In the genomic region with DNA sequence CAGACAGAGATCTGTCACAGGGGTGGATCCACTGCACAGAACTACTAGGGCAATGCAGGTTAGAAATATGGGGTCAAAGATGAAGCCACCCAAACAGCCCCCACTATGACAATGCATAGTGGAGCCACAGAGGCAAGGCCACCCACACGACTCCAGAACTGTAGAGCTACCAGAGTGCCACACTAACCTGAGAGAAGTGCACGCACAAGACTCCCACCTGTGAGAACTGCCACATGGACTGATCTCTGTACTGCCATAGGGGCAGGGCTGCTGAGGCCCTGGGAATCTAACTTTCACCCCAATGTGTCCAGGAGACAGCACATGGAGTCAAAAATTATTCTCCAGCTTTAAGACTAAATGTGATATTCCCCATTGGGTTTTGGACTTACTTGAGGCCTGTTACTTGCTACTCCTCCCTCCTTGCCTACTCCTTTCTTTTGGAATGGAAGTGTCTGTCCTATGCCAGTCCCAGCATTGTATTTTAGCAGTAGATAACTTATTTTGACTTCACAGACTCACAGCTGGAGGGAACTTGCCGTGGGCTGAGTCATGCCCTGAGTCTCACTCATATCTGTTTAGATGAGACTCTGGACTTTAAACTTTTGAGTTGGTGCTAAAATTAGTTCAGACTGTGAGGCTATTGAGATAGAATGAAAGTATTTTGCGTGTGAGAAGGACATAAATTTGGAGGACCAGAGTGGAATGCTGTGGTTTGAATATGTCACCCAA, we compare ENCODE assay signal across 16 cellular contexts.
A peak's percentile ranks its signal among the peaks of the same experiment; 100 is the strongest.
DNase-seq lines count a peak whose midpoint lies in the region; ATAC-seq, FAIRE-seq and TF ChIP-seq lines count a peak whose summit lies in the region.
"Had no signal": no experiment of that assay in that cellular context is flagged by ENCODE, and none has a peak within 500 bp of the region (broad histone marks: within the 10 kb centered on the region; RNA-seq: fewer than 3 reads in every experiment).

No MANE protein-coding gene starts in this region.

- H3K4me1 ChIP-seq in osteoblast (ENCODE audit: insufficient read depth, low read length): peaks cover 30% of the 10 kb centered on the region
- H3K4me1 ChIP-seq: parathyroid adenoma had no signal

- no peak for FAIRE-seq in D721Med (lab: Jason Lieb, UNC)
- FAIRE-seq: endometrium, kidney had no signal

- no peak overlapping the region for H3K4me3 ChIP-seq in osteoblast (ENCODE audit: insufficient read depth, low read length)
- H3K4me3 ChIP-seq: PC-9 had no signal

- no peaks in the 10 kb centered on the region for H3K79me2 ChIP-seq in osteoblast (ENCODE audit: insufficient read depth, low read length)
- H3K79me2 ChIP-seq: parathyroid adenoma had no signal

- no peaks in the 10 kb centered on the region for H3K27me3 ChIP-seq in osteoblast (ENCODE audit: insufficient read depth, low read length)

- TF ChIP-seq CTCF in osteoblast (IDR thresholded peaks at IDR 0.05; ENCODE audit: extremely low read depth, low read depth, low read length) (no peak), D721Med (IDR thresholded peaks at IDR 0.05; ENCODE audit: insufficient read depth, missing control alignments) (no peak)

- peak; percentile 82 for ATAC-seq in GM19324 (IDR thresholded peaks at IDR 0.05; ENCODE audit: low FRiP score, unreplicated experiment)
- ATAC-seq in HG03439 (IDR thresholded peaks at IDR 0.05; ENCODE audit: unreplicated experiment): peak; percentile 79
- ATAC-seq in GM21737 (IDR thresholded peaks at IDR 0.05; ENCODE audit: unreplicated experiment): no peak
- ATAC-seq: activated CD4-positive, CD25-positive, alpha-beta regulatory T cell treated with anti-CD3 and anti-CD28 coated beads, Interleukin-2, amount 50 U/mL, for 24 hours had no signal

- peaks cover 4% of the 10 kb centered on the region for H3K36me3 ChIP-seq in osteoblast (ENCODE audit: insufficient read depth, low read length)

- peak; percentile 65 for DNase-seq in amniotic epithelial cell (ENCODE audit: low read depth)
- DNase-seq in osteoblast (ENCODE audit: insufficient read length, low spot score, missing footprints): no peak
- no peak for DNase-seq in central memory CD4-positive, alpha-beta T cell
- DNase-seq in NCI-H187 (lab: John Stamatoyannopoulos, UW): no peak
- no peak for DNase-seq in D721Med (ENCODE audit: insufficient read length, low spot score)
- DNase-seq: activated naive CD4-positive, alpha-beta T cell; COR-L47; kidney; NCI-H1048; PC-9 had no signal

- peak overlapping the region; percentile 25 for H3K4me2 ChIP-seq in osteoblast (ENCODE audit: insufficient read depth, low read length)
- H3K4me2 ChIP-seq: PC-9 had no signal

- H2AFZ ChIP-seq in osteoblast (ENCODE audit: low read length): no peak overlapping the region
- H2AFZ ChIP-seq: parathyroid adenoma, PC-9 had no signal

- no peaks in the 10 kb centered on the region for H3K9me3 ChIP-seq in osteoblast (ENCODE audit: low read depth, low read length)

- H3K27ac ChIP-seq in osteoblast (ENCODE audit: low read depth, low read length): peak overlapping the region; percentile 74
- H3K27ac ChIP-seq: parathyroid adenoma, PC-9 had no signal

- no peaks in the 10 kb centered on the region for H4K20me1 ChIP-seq in osteoblast (ENCODE audit: insufficient read depth, low read length)
